12 cellular contexts compared by ENCODE assay signal in the genomic region with DNA sequence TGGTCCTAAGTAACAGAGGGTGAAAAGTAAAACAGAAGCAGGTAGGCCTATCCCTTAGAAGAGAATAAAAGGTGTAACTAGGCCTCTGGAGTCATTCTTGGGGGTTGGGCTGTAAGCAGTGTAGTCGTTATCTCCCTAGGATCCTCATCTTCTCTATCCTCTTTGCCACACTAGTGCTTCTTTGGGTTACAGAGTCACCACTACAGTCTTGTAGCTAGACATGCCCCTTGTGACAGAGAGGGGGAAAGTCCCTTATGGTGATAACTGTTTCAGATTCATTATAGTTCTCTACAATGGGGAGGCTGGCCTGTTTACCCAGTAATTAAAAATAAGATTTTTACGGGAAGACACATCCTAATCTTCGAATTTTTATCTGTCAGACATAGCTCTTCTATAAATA. TPM values are rescaled to one million over a fixed set of nuclear protein-coding genes. Genes with fewer than 3 reads are reported as not detected.
A peak's percentile ranks its signal among the peaks of the same experiment; 100 is the strongest.
DNase-seq lines count a peak whose midpoint lies in the region; ATAC-seq, FAIRE-seq and TF ChIP-seq lines count a peak whose summit lies in the region.
"Had no signal": no experiment of that assay in that cellular context is flagged by ENCODE, and none has a peak within 500 bp of the region (broad histone marks: within the 10 kb centered on the region; RNA-seq: fewer than 3 reads in every experiment).

No MANE protein-coding gene starts in this region.

- no peak overlapping the region for H2AFZ ChIP-seq in K562 (ENCODE audit: low read depth, low read length)

- ATAC-seq in GM18520 (IDR thresholded peaks at IDR 0.05; ENCODE audit: unreplicated experiment) (peak; percentile 94), GM21367 (IDR thresholded peaks at IDR 0.05; ENCODE audit: unreplicated experiment) (peak; percentile 81), HG03066 (IDR thresholded peaks at IDR 0.05; ENCODE audit: low read depth, unreplicated experiment) (peak; percentile 87), K562 (peak; percentile 57)

- DNase-seq in K562 (ENCODE audit: extremely low read depth in 1 of 4, low spot score in 3 of 4) = peak in 1 of 4 experiments; percentile 11
- DNase-seq in head of caudate nucleus = no peak
- no peak for DNase-seq in nucleus accumbens (lab: John Stamatoyannopoulos, UW)
- no peak for DNase-seq in esophagus squamous epithelium (lab: John Stamatoyannopoulos, UW)
- DNase-seq in anterior cingulate cortex (lab: John Stamatoyannopoulos, UW) = no peak
- DNase-seq: activated CD4-positive, CD25-positive, alpha-beta regulatory T cell; NCI-H1694; stimulated activated CD4-positive, alpha-beta T cell treated with anti-CD3 and anti-CD28 coated beads, Interleukin-1b, Interleukin-23, amount 100 ng/mL, for 48 hours had no signal

- H3K27me3 ChIP-seq in K562 (ENCODE audit: control insufficient read depth in 2 of 2, insufficient read depth in 2 of 2, low read length in 2 of 2) (no peaks in the 10 kb centered on the region), esophagus squamous epithelium (no peaks in the 10 kb centered on the region)
- H3K27me3 ChIP-seq: ascending aorta had no signal

- BruUV-seq in K562 (replicated peaks; lab: Mats Ljungman, UMichigan) = no TSS peak

- no peak overlapping the region for H3K9ac ChIP-seq in K562 (ENCODE audit: insufficient read depth in 1 of 2, low read depth in 2 of 2, low read length in 2 of 2)

- no peaks in the 10 kb centered on the region for H3K9me1 ChIP-seq in K562 (ENCODE audit: control insufficient read depth, insufficient read depth, low read length)

- peaks cover 0 to 10% of the 10 kb centered on the region in 2 experiments; a peak in 3 of 5 replicates for H3K4me1 ChIP-seq in K562 (replicated peaks in 1 of 2; ENCODE audit: control insufficient read depth in 2 of 2, insufficient read depth in 2 of 2, low read length in 2 of 2)
- H3K4me1 ChIP-seq in esophagus squamous epithelium = no peaks in the 10 kb centered on the region
- H3K4me1 ChIP-seq: ascending aorta had no signal

- TF ChIP-seq EP300 in K562 (IDR thresholded peaks at IDR 0.05; ENCODE audit: low read length) = no peak

- H3K4me2 ChIP-seq in K562 (ENCODE audit: insufficient read depth, low read length) = no peak overlapping the region

- no peaks in the 10 kb centered on the region for H3K9me3 ChIP-seq in K562 (replicated peaks; ENCODE audit: control insufficient read depth, insufficient read depth, low read depth, low read length)
- H3K9me3 ChIP-seq in esophagus squamous epithelium = no peaks in the 10 kb centered on the region
- H3K9me3 ChIP-seq: ascending aorta had no signal

- H3K79me2 ChIP-seq in K562 (ENCODE audit: control insufficient read depth, insufficient read depth, low read length) = no peaks in the 10 kb centered on the region; the same call in 2 of the 3 replicates

- TF ChIP-seq POLR2A in K562 (conservative IDR thresholded peaks at IDR 0.05) = no peak
- no peak for TF ChIP-seq POLR2A in esophagus squamous epithelium (IDR thresholded peaks at IDR 0.05)

- no peak for TF ChIP-seq RAD21 in K562 (CRISPR knock-in tag; conservative IDR thresholded peaks at IDR 0.05 in 1 of 2, IDR thresholded peaks at IDR 0.05 in 1 of 2)

- no peaks in the 10 kb centered on the region for H4K20me1 ChIP-seq in K562 (replicated peaks; ENCODE audit: control insufficient read depth, insufficient read depth, low read length)

- CTCF ChIA-PET in K562 (lab: Yijun Ruan, JAX; ENCODE audit: low intra/inter-chr PET ratio) = no interaction called here

- H3K27ac ChIP-seq in K562 (ENCODE audit: extremely low read depth, low read depth, low read length) (no peak overlapping the region), esophagus squamous epithelium (no peak overlapping the region)
- H3K27ac ChIP-seq: ascending aorta had no signal

- intact Hi-C loops in K562 (cut with micrococcal nuclease) (no loop called here), head of caudate nucleus (cut with DNase I) (no loop called here), esophagus squamous epithelium (cut with DNase I) (no loop called here)

- FAIRE-seq in K562 (lab: Jason Lieb, UNC) = peak; percentile 63

- in situ Hi-C loops in K562 (cut with MboI) = no loop called here

- WGBS in K562 (ENCODE audit: insufficient coverage, low coverage, missing lambda C conversion rate) = 59% methylated on average over 3 of the region's 3 CpGs
- 78 to 87% methylated on average over 3 of the region's 3 CpGs for WGBS in esophagus squamous epithelium, 2 donors

- H3K36me3 ChIP-seq in K562 (ENCODE audit: control insufficient read depth, insufficient read depth, low read length) = peaks cover 20% of the 10 kb centered on the region; the same call in 2 of the 3 replicates
- peaks cover 0 to 32% (median 0%) of the 10 kb centered on the region in 3 donors for H3K36me3 ChIP-seq in esophagus squamous epithelium

- TF ChIP-seq CTCF in K562 (IDR thresholded peaks at IDR 0.05 in 2 of 3, conservative IDR thresholded peaks at IDR 0.05 in 1 of 3; ENCODE audit: insufficient read depth in 2 of 3, low read depth in 1 of 3, low read length in 3 of 3) (no peak), esophagus squamous epithelium (IDR thresholded peaks at IDR 0.05) (no peak)

- H3K4me3 ChIP-seq in K562 = no peak overlapping the region
- H3K4me3 ChIP-seq in esophagus squamous epithelium = no peak overlapping the region
- H3K4me3 ChIP-seq: ascending aorta had no signal

- POLR2A ChIA-PET in K562 (lab: Yijun Ruan, JAX) = interaction anchor here (0.7 kb wide), 1 partner anchor 15 kb away, joined by 6 read pairs; no protein-coding TSS in a partner anchor

TF ChIP-seq in K562, 482 proteins besides CTCF, POLR2A, EP300 and RAD21:
- TF ChIP-seq ZFPM2 (CRISPR knock-in tag; IDR thresholded peaks at IDR 0.05) = no peak
TF ChIP-seq in K562: peak in this region for 0.

RNA-seq across cellular contexts. Expression of gene SRP54, which starts 16.4 kb away (rescaled TPM):
- total RNA-seq in K562 (2011; cell fraction: chromatin; rRNA removed; ENCODE audit: low replicate concordance) = 46.3 and 124 TPM in 2 replicates
- total RNA-seq in K562 (2011; cell fraction: nucleolus; rRNA removed) = 27.2 and 30.0 TPM in 2 replicates
- total RNA-seq in K562 (2011; cell fraction: nucleoplasm; rRNA removed) = 47.2 and 66.9 TPM in 2 replicates
- total RNA-seq in K562 (2014; rRNA removed) (46.7 and 51.7 TPM in 2 replicates), K562 (2014; rRNA removed; fragmentation: Illumina TruSeq; extraction: Trizol) (68.2 and 74.5 TPM in 2 replicates), K562 (2015; rRNA removed; fragmentation: Illumina TruSeq; extraction: Trizol) (59.3 and 62.5 TPM in 2 replicates), K562 (2021) (38.7 and 41.6 TPM in 2 replicates), esophagus squamous epithelium (10 to 100 TPM; 46.2 to 53.0 (median 49.6) TPM)
- polyA plus RNA-seq in K562 (2011; rRNA removed) (28.6 and 31.1 TPM in 2 replicates), K562 (2014; fragmentation: Illumina TruSeq; extraction: Trizol) (64.7 and 69.8 TPM in 2 replicates), K562 (2014; fragmentation: Nextera tagmentation; extraction: Ambion mirVana) (10 to 100 TPM; 44.1 to 64.5 TPM), K562 (2014; rRNA removed) (51.5 and 51.9 TPM in 2 replicates)
- polyA plus RNA-seq in K562 (2011; cell fraction: cytosol; rRNA removed) = 19.4 and 27.7 TPM in 2 replicates
- polyA plus RNA-seq in K562 (2011; cell fraction: nucleus; rRNA removed) = 16.9 and 28.6 TPM in 2 replicates
- polyA plus RNA-seq in K562 (2012) = 42.6 and 46.5 TPM in 2 replicates
- polyA minus RNA-seq in K562 (2011; rRNA and poly(A)+ RNA removed) = 40.3 and 44.1 TPM in 2 replicates
- 14.9 and 19.2 TPM in 2 replicates for polyA minus RNA-seq in K562 (2011; cell fraction: cytosol; rRNA and poly(A)+ RNA removed)
- 18.0 and 44.5 TPM in 2 replicates for polyA minus RNA-seq in K562 (2011; cell fraction: nucleus; rRNA and poly(A)+ RNA removed)
